Comparison of ENCODE assay signal across 1 cellular context in the genomic region with DNA sequence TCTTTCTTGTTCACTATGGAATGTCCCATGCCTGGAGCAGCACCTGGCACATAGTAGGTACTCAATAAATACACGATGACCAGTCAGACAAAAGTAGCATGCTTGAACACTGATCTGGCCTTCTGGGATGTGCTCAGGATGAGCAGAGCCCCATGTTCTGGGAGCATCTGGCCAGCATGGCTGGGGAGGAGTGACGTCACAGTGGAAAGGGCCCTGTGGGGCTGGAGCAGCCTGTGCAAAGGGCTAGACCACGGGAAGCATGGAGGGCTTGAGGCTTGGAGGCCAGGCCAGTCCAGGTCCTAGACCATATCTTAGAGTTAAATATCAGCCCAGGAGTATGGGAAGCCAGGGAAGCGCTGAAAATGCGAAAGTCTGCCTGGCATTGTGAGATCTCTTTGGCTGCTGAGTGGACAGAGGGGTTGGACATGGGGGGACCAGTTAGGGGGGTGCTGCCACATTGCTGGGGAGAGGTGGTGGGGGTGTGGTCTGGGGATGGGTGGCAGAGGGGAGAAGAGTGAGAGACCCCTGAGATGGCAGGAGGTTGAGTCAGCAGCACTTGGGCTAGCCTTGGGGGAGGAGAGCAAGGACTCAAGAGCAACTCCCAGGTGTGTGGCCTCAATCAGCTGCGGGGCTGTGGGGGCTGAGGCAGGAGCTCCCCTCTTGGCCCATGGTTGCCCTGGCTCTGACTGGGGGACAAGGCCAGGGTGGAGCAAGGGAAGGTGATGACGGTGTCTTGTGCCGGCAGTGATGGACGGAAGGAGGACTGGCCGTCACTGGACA.
A peak's percentile ranks its signal among the peaks of the same experiment; 100 is the strongest.
TF ChIP-seq lines count a peak whose summit lies in the region.

No MANE protein-coding gene starts in this region.

TF ChIP-seq in HepG2, 621 proteins besides CTCF, POLR2A, EP300 and RAD21:
- TF ChIP-seq, protein P1, sequence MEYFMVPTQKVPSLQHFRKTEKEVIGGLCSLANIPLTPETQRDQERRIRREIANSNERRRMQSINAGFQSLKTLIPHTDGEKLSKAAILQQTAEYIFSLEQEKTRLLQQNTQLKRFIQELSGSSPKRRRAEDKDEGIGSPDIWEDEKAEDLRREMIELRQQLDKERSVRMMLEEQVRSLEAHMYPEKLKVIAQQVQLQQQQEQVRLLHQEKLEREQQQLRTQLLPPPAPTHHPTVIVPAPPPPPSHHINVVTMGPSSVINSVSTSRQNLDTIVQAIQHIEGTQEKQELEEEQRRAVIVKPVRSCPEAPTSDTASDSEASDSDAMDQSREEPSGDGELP (IDR thresholded peaks at IDR 0.05; ENCODE audit: borderline replicate concordance, low read depth), result no peak
- TF ChIP-seq, protein P2, sequence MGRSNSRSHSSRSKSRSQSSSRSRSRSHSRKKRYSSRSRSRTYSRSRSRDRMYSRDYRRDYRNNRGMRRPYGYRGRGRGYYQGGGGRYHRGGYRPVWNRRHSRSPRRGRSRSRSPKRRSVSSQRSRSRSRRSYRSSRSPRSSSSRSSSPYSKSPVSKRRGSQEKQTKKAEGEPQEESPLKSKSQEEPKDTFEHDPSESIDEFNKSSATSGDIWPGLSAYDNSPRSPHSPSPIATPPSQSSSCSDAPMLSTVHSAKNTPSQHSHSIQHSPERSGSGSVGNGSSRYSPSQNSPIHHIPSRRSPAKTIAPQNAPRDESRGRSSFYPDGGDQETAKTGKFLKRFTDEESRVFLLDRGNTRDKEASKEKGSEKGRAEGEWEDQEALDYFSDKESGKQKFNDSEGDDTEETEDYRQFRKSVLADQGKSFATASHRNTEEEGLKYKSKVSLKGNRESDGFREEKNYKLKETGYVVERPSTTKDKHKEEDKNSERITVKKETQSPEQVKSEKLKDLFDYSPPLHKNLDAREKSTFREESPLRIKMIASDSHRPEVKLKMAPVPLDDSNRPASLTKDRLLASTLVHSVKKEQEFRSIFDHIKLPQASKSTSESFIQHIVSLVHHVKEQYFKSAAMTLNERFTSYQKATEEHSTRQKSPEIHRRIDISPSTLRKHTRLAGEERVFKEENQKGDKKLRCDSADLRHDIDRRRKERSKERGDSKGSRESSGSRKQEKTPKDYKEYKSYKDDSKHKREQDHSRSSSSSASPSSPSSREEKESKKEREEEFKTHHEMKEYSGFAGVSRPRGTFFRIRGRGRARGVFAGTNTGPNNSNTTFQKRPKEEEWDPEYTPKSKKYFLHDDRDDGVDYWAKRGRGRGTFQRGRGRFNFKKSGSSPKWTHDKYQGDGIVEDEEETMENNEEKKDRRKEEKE (IDR thresholded peaks at IDR 0.05), result no peak
- TF ChIP-seq, protein P3, sequence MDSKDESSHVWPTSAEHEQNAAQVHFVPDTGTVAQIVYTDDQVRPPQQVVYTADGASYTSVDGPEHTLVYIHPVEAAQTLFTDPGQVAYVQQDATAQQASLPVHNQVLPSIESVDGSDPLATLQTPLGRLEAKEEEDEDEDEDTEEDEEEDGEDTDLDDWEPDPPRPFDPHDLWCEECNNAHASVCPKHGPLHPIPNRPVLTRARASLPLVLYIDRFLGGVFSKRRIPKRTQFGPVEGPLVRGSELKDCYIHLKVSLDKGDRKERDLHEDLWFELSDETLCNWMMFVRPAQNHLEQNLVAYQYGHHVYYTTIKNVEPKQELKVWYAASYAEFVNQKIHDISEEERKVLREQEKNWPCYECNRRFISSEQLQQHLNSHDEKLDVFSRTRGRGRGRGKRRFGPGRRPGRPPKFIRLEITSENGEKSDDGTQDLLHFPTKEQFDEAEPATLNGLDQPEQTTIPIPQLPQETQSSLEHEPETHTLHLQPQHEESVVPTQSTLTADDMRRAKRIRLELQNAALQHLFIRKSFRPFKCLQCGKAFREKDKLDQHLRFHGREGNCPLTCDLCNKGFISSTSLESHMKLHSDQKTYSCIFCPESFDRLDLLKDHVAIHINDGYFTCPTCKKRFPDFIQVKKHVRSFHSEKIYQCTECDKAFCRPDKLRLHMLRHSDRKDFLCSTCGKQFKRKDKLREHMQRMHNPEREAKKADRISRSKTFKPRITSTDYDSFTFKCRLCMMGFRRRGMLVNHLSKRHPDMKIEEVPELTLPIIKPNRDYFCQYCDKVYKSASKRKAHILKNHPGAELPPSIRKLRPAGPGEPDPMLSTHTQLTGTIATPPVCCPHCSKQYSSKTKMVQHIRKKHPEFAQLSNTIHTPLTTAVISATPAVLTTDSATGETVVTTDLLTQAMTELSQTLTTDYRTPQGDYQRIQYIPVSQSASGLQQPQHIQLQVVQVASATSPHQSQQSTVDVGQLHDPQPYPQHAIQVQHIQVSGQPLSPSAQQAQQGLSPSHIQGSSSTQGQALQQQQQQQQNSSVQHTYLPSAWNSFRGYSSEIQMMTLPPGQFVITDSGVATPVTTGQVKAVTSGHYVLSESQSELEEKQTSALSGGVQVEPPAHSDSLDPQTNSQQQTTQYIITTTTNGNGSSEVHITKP (CRISPR knock-in tag; IDR thresholded peaks at IDR 0.05; ENCODE audit: low read depth), result no peak
- TF ChIP-seq, protein P4, sequence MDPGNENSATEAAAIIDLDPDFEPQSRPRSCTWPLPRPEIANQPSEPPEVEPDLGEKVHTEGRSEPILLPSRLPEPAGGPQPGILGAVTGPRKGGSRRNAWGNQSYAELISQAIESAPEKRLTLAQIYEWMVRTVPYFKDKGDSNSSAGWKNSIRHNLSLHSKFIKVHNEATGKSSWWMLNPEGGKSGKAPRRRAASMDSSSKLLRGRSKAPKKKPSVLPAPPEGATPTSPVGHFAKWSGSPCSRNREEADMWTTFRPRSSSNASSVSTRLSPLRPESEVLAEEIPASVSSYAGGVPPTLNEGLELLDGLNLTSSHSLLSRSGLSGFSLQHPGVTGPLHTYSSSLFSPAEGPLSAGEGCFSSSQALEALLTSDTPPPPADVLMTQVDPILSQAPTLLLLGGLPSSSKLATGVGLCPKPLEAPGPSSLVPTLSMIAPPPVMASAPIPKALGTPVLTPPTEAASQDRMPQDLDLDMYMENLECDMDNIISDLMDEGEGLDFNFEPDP (CRISPR knock-in tag; conservative IDR thresholded peaks at IDR 0.05), result no peak
- TF ChIP-seq CREB1 (IDR thresholded peaks at IDR 0.05), result peak; percentile 57
- TF ChIP-seq CREB1 (CRISPR knock-in tag; IDR thresholded peaks at IDR 0.05), result no peak
- TF ChIP-seq ZFP1 (CRISPR knock-in tag; IDR thresholded peaks at IDR 0.05), result no peak
- TF ChIP-seq MTF1 (CRISPR knock-in tag; IDR thresholded peaks at IDR 0.05), result no peak
- no peak for TF ChIP-seq ZNF720 (CRISPR knock-in tag; IDR thresholded peaks at IDR 0.05)
TF ChIP-seq in HepG2: peak in this region for 1.
